In the genomic region with DNA sequence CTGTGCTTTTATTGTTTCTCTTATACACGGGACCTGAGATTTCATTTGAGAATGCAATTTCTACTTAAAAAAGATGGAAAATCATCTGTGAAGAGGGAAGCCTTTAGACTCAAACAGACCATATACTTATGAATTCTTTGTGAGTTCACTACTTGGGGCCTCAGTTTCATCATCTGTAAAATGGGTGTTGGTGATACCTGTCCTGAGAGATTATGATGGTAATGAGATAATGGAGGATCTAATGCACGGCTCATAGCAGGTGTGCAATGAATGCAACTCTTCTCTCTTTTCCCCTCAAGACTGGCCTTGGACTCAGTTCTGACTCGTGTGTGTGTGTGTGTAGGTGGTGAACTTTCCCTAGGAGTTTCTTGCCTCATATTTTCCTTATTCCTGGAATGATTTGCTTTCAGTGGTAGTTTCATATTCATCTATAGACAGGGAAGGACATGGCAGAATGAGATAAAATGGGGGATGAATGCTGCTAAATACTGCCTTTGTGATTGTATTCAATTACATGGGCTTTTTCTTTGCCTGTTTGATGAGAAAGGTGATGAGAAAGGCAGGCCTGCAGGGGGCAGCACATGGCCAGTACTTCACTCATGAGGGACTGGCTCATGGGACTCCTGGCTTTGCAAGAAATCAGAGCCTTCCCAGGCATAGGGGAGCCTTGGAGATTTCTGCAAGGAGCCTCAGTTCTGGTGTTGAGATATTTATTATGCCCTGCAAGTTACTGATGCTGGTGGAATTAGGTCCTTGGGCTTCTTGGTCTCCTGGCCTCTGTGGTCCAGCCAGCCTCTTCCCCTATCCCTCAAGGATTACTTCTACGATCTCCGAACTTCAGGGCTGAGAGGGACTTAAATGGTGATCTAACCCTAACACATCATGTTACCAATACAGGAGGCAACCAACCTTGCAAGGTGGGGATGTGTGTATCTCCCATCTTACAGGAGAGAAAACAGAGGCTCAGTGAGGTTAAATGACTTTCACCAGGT, we compare ENCODE assay signal across 8 cellular contexts.
DNase-seq lines count a peak whose midpoint lies in the region; ATAC-seq, FAIRE-seq and TF ChIP-seq lines count a peak whose summit lies in the region.

No MANE protein-coding gene starts in this region.

- H3K27ac Mint-ChIP-seq in CD14-positive monocyte, result peak overlapping the region in 2 of 7 donors; percentile 6 to 20
- H3K27ac Mint-ChIP-seq in activated CD8-positive, alpha-beta memory T cell treated with anti-CD3 and anti-CD28 coated beads, Interleukin-2, amount 10 ng/mL, durations not matched to agents 7 days and 5 days, result no peak overlapping the region

- FAIRE-seq in endothelial cell of umbilical vein (lab: Jason Lieb, UNC), result peak; percentile 87

- dilution Hi-C loops in endothelial cell of umbilical vein (cut with MboI; ENCODE audit: extremely low pct_ligation_motif_present, low sequenced_read_pairs), result no loop called here

- no peak overlapping the region for H2AFZ ChIP-seq in endothelial cell of umbilical vein (ENCODE audit: low read depth, low read length)

- H3K27me3 ChIP-seq in HL-60 (ENCODE audit: insufficient read depth, poor library complexity, severe bottlenecking), result no peaks in the 10 kb centered on the region
- peaks cover 0 to 2% of the 10 kb centered on the region in 2 experiments for H3K27me3 ChIP-seq in endothelial cell of umbilical vein (ENCODE audit: control insufficient read depth in 2 of 2, insufficient read depth in 2 of 2, low read length in 2 of 2)

- H3K9me1 ChIP-seq in endothelial cell of umbilical vein (replicated peaks; ENCODE audit: control insufficient read depth, extremely low read depth, insufficient read depth, low read length), result no peaks in the 10 kb centered on the region

- TF ChIP-seq CTCF in CD14-positive monocyte (IDR thresholded peaks at IDR 0.05) (peak; percentile 79), HL-60 (IDR thresholded peaks at IDR 0.05; ENCODE audit: insufficient read depth, low read length) (peak; percentile 20), endothelial cell of umbilical vein (IDR thresholded peaks at IDR 0.05; ENCODE audit: extremely low read depth in 1 of 2, insufficient read depth in 1 of 2, low read depth in 1 of 2, low read length in 2 of 2) (peak; percentile 67 to 74)

- H3K9me3 ChIP-seq in endothelial cell of umbilical vein (replicated peaks; ENCODE audit: control insufficient read depth, insufficient read depth, low read length), result no peaks in the 10 kb centered on the region

- no peak overlapping the region for H3K4me3 Mint-ChIP-seq in CD14-positive monocyte
- H3K4me3 Mint-ChIP-seq in activated CD8-positive, alpha-beta memory T cell treated with anti-CD3 and anti-CD28 coated beads, Interleukin-2, amount 10 ng/mL, durations not matched to agents 7 days and 5 days, result no peak overlapping the region

- no peak for ATAC-seq in activated CD8-positive, alpha-beta memory T cell treated with anti-CD3 and anti-CD28 coated beads, Interleukin-2, amount 10 ng/mL, durations not matched to agents 7 days and 5 days
- ATAC-seq in GM21515 (IDR thresholded peaks at IDR 0.05; ENCODE audit: unreplicated experiment), result no peak

- H3K9ac ChIP-seq in endothelial cell of umbilical vein (replicated peaks; ENCODE audit: extremely low read depth, insufficient read depth, low read length), result no peak overlapping the region

- no peak overlapping the region for H3K4me2 ChIP-seq in endothelial cell of umbilical vein (ENCODE audit: insufficient read depth, low read length)

- no peaks in the 10 kb centered on the region for H4K20me1 ChIP-seq in endothelial cell of umbilical vein (replicated peaks; ENCODE audit: control insufficient read depth, extremely low read depth, insufficient read depth, low read length)

- H3K36me3 ChIP-seq in endothelial cell of umbilical vein (ENCODE audit: control insufficient read depth in 2 of 2, extremely low read depth in 1 of 2, insufficient read depth in 2 of 2, low read length in 2 of 2), result no peaks in the 10 kb centered on the region

- no peaks in the 10 kb centered on the region for H3K36me3 Mint-ChIP-seq in CD14-positive monocyte
- no peaks in the 10 kb centered on the region for H3K36me3 Mint-ChIP-seq in activated CD8-positive, alpha-beta memory T cell treated with anti-CD3 and anti-CD28 coated beads, Interleukin-2, amount 10 ng/mL, durations not matched to agents 7 days and 5 days

- no peaks in the 10 kb centered on the region for H3K4me1 ChIP-seq in endothelial cell of umbilical vein (ENCODE audit: control insufficient read depth, extremely low read depth, insufficient read depth, low read length)

- TF ChIP-seq POLR2A in endothelial cell of umbilical vein (IDR thresholded peaks at IDR 0.05; ENCODE audit: low read depth, low read length), result no peak

- BruUV-seq in endothelial cell of umbilical vein (replicated peaks; lab: Mats Ljungman, UMichigan), result no TSS peak

- CTCF ChIA-PET in activated CD8-positive, alpha-beta memory T cell treated with anti-CD3 and anti-CD28 coated beads, Interleukin-2, amount 10 ng/mL, durations not matched to agents 7 days and 5 days (lab: Charles Lee), result interaction anchor here (0.7 to 2.4 kb wide), 2 partner anchors 23 to 943 kb away, joined by 3 to 10 read pairs; no protein-coding TSS in a partner anchor
- CTCF ChIA-PET in endothelial cell of umbilical vein (lab: Charles Lee), result interaction anchor here (0.7 to 1.6 kb wide), 7 partner anchors 9 to 943 kb away, joined by 3 to 6 read pairs (median 4); no protein-coding TSS in a partner anchor

- peak; percentile 61 for DNase-seq in CD14-positive monocyte (ENCODE audit: low spot score)
- peak in 1 of 2 experiments; percentile 70 for DNase-seq in HL-60 (ENCODE audit: low read depth in 1 of 2, low spot score in 1 of 2)
- DNase-seq in NOMO-1 treated with DMSO at 0.1 percent for 48 hours (lab: John Stamatoyannopoulos, UW; ENCODE audit: unreplicated experiment), result peak; percentile 56
- DNase-seq in activated CD8-positive, alpha-beta memory T cell treated with anti-CD3 and anti-CD28 coated beads, Interleukin-2, amount 10 ng/mL, durations not matched to agents 7 days and 5 days, result peak; percentile 78
- DNase-seq in endothelial cell of umbilical vein (ENCODE audit: low read depth, low spot score), result peak; percentile 62
- DNase-seq in myocyte (ENCODE audit: low read depth), result peak; percentile 83
- peak; percentile 34 to 43 for DNase-seq in stimulated activated CD8-positive, alpha-beta memory T cell treated with anti-CD3 and anti-CD28 coated beads, Interleukin-7, amount 100 ng/mL, for 4 hours (ENCODE audit: low read depth in 2 of 2)

- H3K79me2 ChIP-seq in endothelial cell of umbilical vein (ENCODE audit: control insufficient read depth, insufficient read depth, low read length), result no peaks in the 10 kb centered on the region

- peaks cover 3 to 5% (median 3%) of the 10 kb centered on the region in 3 donors for H3K27me3 Mint-ChIP-seq in CD14-positive monocyte (ENCODE audit: low read depth in 3 of 3)
- H3K27me3 Mint-ChIP-seq in activated CD8-positive, alpha-beta memory T cell treated with anti-CD3 and anti-CD28 coated beads, Interleukin-2, amount 10 ng/mL, durations not matched to agents 7 days and 5 days, result peaks cover 27% of the 10 kb centered on the region

- peaks cover 0 to 3% (median 0%) of the 10 kb centered on the region in 7 donors for H3K9me3 Mint-ChIP-seq in CD14-positive monocyte
- no peaks in the 10 kb centered on the region for H3K9me3 Mint-ChIP-seq in activated CD8-positive, alpha-beta memory T cell treated with anti-CD3 and anti-CD28 coated beads, Interleukin-2, amount 10 ng/mL, durations not matched to agents 7 days and 5 days (ENCODE audit: low read depth)

- POLR2A ChIA-PET in endothelial cell of umbilical vein (lab: Charles Lee), result no interaction called here

- intact Hi-C loops in CD14-positive monocyte (cut with micrococcal nuclease), result loop anchor here in 1 of 2 donors (5.0 kb wide), 1 partner anchor 49 kb away; no protein-coding TSS in a partner anchor
- intact Hi-C loops in endothelial cell of umbilical vein (cut with micrococcal nuclease), result loop anchor here (1.0 to 5.0 kb wide), 2 partner anchors 204 to 965 kb away; no protein-coding TSS in a partner anchor

- H3K4me1 Mint-ChIP-seq in CD14-positive monocyte, result peaks cover 3% of the 10 kb centered on the region
- H3K4me1 Mint-ChIP-seq in activated CD8-positive, alpha-beta memory T cell treated with anti-CD3 and anti-CD28 coated beads, Interleukin-2, amount 10 ng/mL, durations not matched to agents 7 days and 5 days, result no peaks in the 10 kb centered on the region

- no peak overlapping the region for H3K4me3 ChIP-seq in HL-60 (replicated peaks; ENCODE audit: insufficient read depth, low read length)
- no peak overlapping the region for H3K4me3 ChIP-seq in endothelial cell of umbilical vein (replicated peaks in 1 of 3; ENCODE audit: insufficient read depth in 1 of 3, low read depth in 1 of 3, low read length in 3 of 3)

- H3K27ac ChIP-seq in HL-60 (replicated peaks), result no peak overlapping the region
- H3K27ac ChIP-seq in endothelial cell of umbilical vein (ENCODE audit: insufficient read depth, low read depth, low read length), result no peak overlapping the region

TF ChIP-seq in endothelial cell of umbilical vein, 7 proteins besides CTCF, POLR2A, EP300 and RAD21:
- TF ChIP-seq FOS (IDR thresholded peaks at IDR 0.05; ENCODE audit: borderline replicate concordance, insufficient read depth, low read length) (no peak), POLR2AphosphoS5 (IDR thresholded peaks at IDR 0.05; ENCODE audit: insufficient read depth, low read depth, low read length) (no peak), MYC (IDR thresholded peaks at IDR 0.05; ENCODE audit: low read depth, low read length) (no peak), GATA2 (IDR thresholded peaks at IDR 0.05; ENCODE audit: insufficient read depth, insufficient read length, low read depth, low read length) (no peak), EZH2 (IDR thresholded peaks at IDR 0.05; ENCODE audit: borderline replicate concordance, low read depth, low read length, severe bottlenecking) (no peak), JUN (IDR thresholded peaks at IDR 0.05; ENCODE audit: borderline replicate concordance, insufficient read depth, insufficient read length, low read depth) (no peak)
- TF ChIP-seq, protein P1, sequence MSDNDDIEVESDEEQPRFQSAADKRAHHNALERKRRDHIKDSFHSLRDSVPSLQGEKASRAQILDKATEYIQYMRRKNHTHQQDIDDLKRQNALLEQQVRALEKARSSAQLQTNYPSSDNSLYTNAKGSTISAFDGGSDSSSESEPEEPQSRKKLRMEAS (IDR thresholded peaks at IDR 0.05; ENCODE audit: insufficient read depth, insufficient read length), result peak; percentile 34

Comparison
In these comparisons a context has a peak if more than half of its experiments do, and no peak if none do; other contexts are left out.
1. CTCF ChIP-seq: peak in every context shown above with its lines; median percentile 79 in CD14-positive monocyte; 70 in endothelial cell of umbilical vein; 20 in HL-60.